In genomic region chr6:33728438-33728837, GRCh38 we compare ENCODE assay signal across 22 cellular contexts. TPM values are rescaled to one million over a fixed set of nuclear protein-coding genes. Genes with fewer than 3 reads are reported as not detected.
"Had no signal": no experiment of that assay in that cellular context is flagged by ENCODE, and none has a peak within 500 bp of the region (broad histone marks: within the 10 kb centered on the region; RNA-seq: fewer than 3 reads in every experiment).

No MANE protein-coding gene starts in this region.

- DNase-seq: activated CD4-positive, alpha-beta T cell treated with anti-CD3 and anti-CD28 coated beads for 48 hours; activated CD4-positive, CD25-positive, alpha-beta regulatory T cell; activated CD8-positive, alpha-beta memory T cell treated with anti-CD3 and anti-CD28 coated beads, Interleukin-2, amount 10 ng/mL, durations not matched to agents 7 days and 5 days; activated CD8-positive, alpha-beta T cell treated with anti-CD3 and anti-CD28 coated beads for 36 hours; activated effector memory CD4-positive, alpha-beta T cell treated with anti-CD3 and anti-CD28 coated beads, Interleukin-2, amount 50 U/mL, for 16 hours; activated naive CD4-positive, alpha-beta T cell treated with anti-CD3 and anti-CD28 coated beads, Interleukin-2, amount 50 U/mL, for 16 hours; activated naive CD8-positive, alpha-beta T cell treated with anti-CD3 and anti-CD28 coated beads, Interleukin-2, amount 50 U/mL, for 24 hours; activated T-cell treated with anti-CD3 and anti-CD28 coated beads for 4 hours; effector CD8-positive, alpha-beta T cell; erythroblast; foreskin keratinocyte; naive thymus-derived CD4-positive, alpha-beta T cell; retina; stimulated activated naive CD8-positive, alpha-beta T cell treated with anti-CD3 and anti-CD28 coated beads, Interleukin-15, amount 100 ng/mL, for 72 hours; T-helper 9 cell; transverse colon had no signal

- H3K27me3 Mint-ChIP-seq: activated CD8-positive, alpha-beta T cell treated with anti-CD3 and anti-CD28 coated beads for 36 hours; activated naive CD8-positive, alpha-beta T cell treated with anti-CD3 and anti-CD28 coated beads, Interleukin-2, amount 50 U/mL, for 24 hours; stimulated activated naive CD8-positive, alpha-beta T cell treated with anti-CD3 and anti-CD28 coated beads, Interleukin-15, amount 100 ng/mL, for 72 hours had no signal

- H3K27me3 ChIP-seq: transverse colon had no signal

- H3K4me3 Mint-ChIP-seq: activated CD8-positive, alpha-beta memory T cell treated with anti-CD3 and anti-CD28 coated beads, Interleukin-2, amount 10 ng/mL, durations not matched to agents 7 days and 5 days; activated CD8-positive, alpha-beta T cell treated with anti-CD3 and anti-CD28 coated beads for 36 hours; activated naive CD8-positive, alpha-beta T cell treated with anti-CD3 and anti-CD28 coated beads, Interleukin-2, amount 50 U/mL, for 24 hours; brain; dendritic cell treated with granulocyte-macrophage colony-stimulating factor and Interleukin-4, amounts not matched to agents 40 ng/mL and 50 ng/mL, for 4 days; naive thymus-derived CD4-positive, alpha-beta T cell; neural crest cell; stimulated activated naive CD8-positive, alpha-beta T cell treated with anti-CD3 and anti-CD28 coated beads, Interleukin-15, amount 100 ng/mL, for 72 hours had no signal

- H3K27ac Mint-ChIP-seq: activated CD8-positive, alpha-beta memory T cell treated with anti-CD3 and anti-CD28 coated beads, Interleukin-2, amount 10 ng/mL, durations not matched to agents 7 days and 5 days; activated CD8-positive, alpha-beta T cell treated with anti-CD3 and anti-CD28 coated beads for 36 hours; activated naive CD8-positive, alpha-beta T cell treated with anti-CD3 and anti-CD28 coated beads, Interleukin-2, amount 50 U/mL, for 24 hours; dendritic cell treated with granulocyte-macrophage colony-stimulating factor and Interleukin-4, amounts not matched to agents 40 ng/mL and 50 ng/mL, for 4 days; stimulated activated naive CD8-positive, alpha-beta T cell treated with anti-CD3 and anti-CD28 coated beads, Interleukin-15, amount 100 ng/mL, for 72 hours had no signal

- ATAC-seq: activated CD8-positive, alpha-beta memory T cell treated with anti-CD3 and anti-CD28 coated beads, Interleukin-2, amount 10 ng/mL, durations not matched to agents 7 days and 5 days; activated CD8-positive, alpha-beta T cell treated with anti-CD3 and anti-CD28 coated beads for 36 hours; activated naive CD8-positive, alpha-beta T cell treated with anti-CD3 and anti-CD28 coated beads, Interleukin-2, amount 50 U/mL, for 24 hours; foreskin keratinocyte; naive thymus-derived CD4-positive, alpha-beta T cell; stimulated activated naive CD8-positive, alpha-beta T cell treated with anti-CD3 and anti-CD28 coated beads, Interleukin-15, amount 100 ng/mL, for 72 hours had no signal

- H3K36me3 Mint-ChIP-seq: activated CD8-positive, alpha-beta memory T cell treated with anti-CD3 and anti-CD28 coated beads, Interleukin-2, amount 10 ng/mL, durations not matched to agents 7 days and 5 days; brain; naive thymus-derived CD4-positive, alpha-beta T cell had no signal

- H3K4me1 ChIP-seq: foreskin keratinocyte, suprapubic skin, transverse colon had no signal

- H3K36me3 ChIP-seq: suprapubic skin, transverse colon had no signal

- H3K9me3 ChIP-seq: suprapubic skin, transverse colon had no signal

- H3K4me1 Mint-ChIP-seq: activated CD8-positive, alpha-beta memory T cell treated with anti-CD3 and anti-CD28 coated beads, Interleukin-2, amount 10 ng/mL, durations not matched to agents 7 days and 5 days had no signal

- H3K27ac ChIP-seq: foreskin keratinocyte, suprapubic skin, transverse colon had no signal

- H3K4me3 ChIP-seq: suprapubic skin, transverse colon had no signal

- H3K9me3 Mint-ChIP-seq: activated CD8-positive, alpha-beta T cell treated with anti-CD3 and anti-CD28 coated beads for 36 hours; activated naive CD8-positive, alpha-beta T cell treated with anti-CD3 and anti-CD28 coated beads, Interleukin-2, amount 50 U/mL, for 24 hours; brain; dendritic cell treated with granulocyte-macrophage colony-stimulating factor and Interleukin-4, amounts not matched to agents 40 ng/mL and 50 ng/mL, for 4 days; naive thymus-derived CD4-positive, alpha-beta T cell; neural crest cell; stimulated activated naive CD8-positive, alpha-beta T cell treated with anti-CD3 and anti-CD28 coated beads, Interleukin-15, amount 100 ng/mL, for 72 hours had no signal

RNA-seq across cellular contexts. Expression of gene IP6K3, which starts 18.3 kb away (rescaled TPM):
- total RNA-seq: activated CD8-positive, alpha-beta memory T cell treated with anti-CD3 and anti-CD28 coated beads, Interleukin-2, amount 10 ng/mL, durations not matched to agents 7 days and 5 days; activated CD8-positive, alpha-beta T cell treated with anti-CD3 and anti-CD28 coated beads for 36 hours; foreskin keratinocyte; lung microvascular endothelial cell; naive thymus-derived CD4-positive, alpha-beta T cell; T-helper 1 cell treated with Interleukin-12 subunit alpha and Interleukin-12 subunit beta and Interleukin-4 antibody, amounts not matched to agents 30 ng/mL and 1 ng/mL, for 36 hours had no signal
- polyA plus RNA-seq: foreskin keratinocyte; naive thymus-derived CD4-positive, alpha-beta T cell had no signal
